In the genomic region with DNA sequence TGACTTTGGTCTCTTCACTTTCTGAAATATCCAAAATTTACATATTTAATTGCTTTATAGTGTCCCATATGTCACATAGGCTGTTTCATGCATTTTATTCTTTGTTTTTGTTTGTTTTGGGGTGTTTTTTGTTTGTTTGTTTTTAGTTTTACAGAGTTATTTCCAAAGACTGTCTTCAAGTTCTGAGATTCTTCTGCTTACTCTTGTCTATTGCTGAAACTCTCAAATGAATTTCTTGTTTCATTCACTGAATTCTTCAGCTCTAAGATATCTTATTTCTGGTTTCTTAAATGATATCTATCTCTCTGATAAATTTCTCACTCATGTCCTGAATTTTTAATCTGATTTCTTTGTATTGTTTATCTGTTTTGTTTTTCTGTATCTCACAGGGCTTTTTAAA, we compare ENCODE assay signal across 21 cellular contexts.
DNase-seq lines count a peak whose midpoint lies in the region; ATAC-seq, FAIRE-seq and TF ChIP-seq lines count a peak whose summit lies in the region.
"Had no signal": no experiment of that assay in that cellular context is flagged by ENCODE, and none has a peak within 500 bp of the region (broad histone marks: within the 10 kb centered on the region; RNA-seq: fewer than 3 reads in every experiment).

No MANE protein-coding gene starts in this region.

- H2BK15ac ChIP-seq in mesenchymal stem cell (ENCODE audit: low read depth, poor library complexity, severe bottlenecking), result no peak overlapping the region

- H2AK5ac ChIP-seq in mesenchymal stem cell (ENCODE audit: low read length, severe bottlenecking), result no peak overlapping the region

- intact Hi-C loops in HepG2 (cut with micrococcal nuclease; ENCODE audit: unreplicated experiment), result no loop called here
- intact Hi-C loops in right lobe of liver (cut with DNase I), result no loop called here

- H3F3A ChIP-seq in MM.1S (ENCODE audit: insufficient read depth, low read length), result no peaks in the 10 kb centered on the region; the same call in 1 of the 2 replicates

- TF ChIP-seq CTCF in HepG2 (CRISPR knock-in tag; IDR thresholded peaks at IDR 0.05) (no peak), right lobe of liver (IDR thresholded peaks at IDR 0.05) (no peak), MM.1S (IDR thresholded peaks at IDR 0.05; ENCODE audit: low read length) (no peak)

- no peaks in the 10 kb centered on the region for H4K20me1 ChIP-seq in HepG2 (ENCODE audit: insufficient read depth, low read length)
- H4K20me1 ChIP-seq in Karpas-422 (ENCODE audit: insufficient read depth, low read depth, low read length), result no peaks in the 10 kb centered on the region
- H4K20me1 ChIP-seq in MM.1S (ENCODE audit: insufficient read depth, low read length), result no peaks in the 10 kb centered on the region

- H3K79me2 ChIP-seq in HepG2 (ENCODE audit: insufficient read depth, low read length) (no peaks in the 10 kb centered on the region), Karpas-422 (ENCODE audit: low read length) (no peaks in the 10 kb centered on the region), MM.1S (ENCODE audit: low read length) (no peaks in the 10 kb centered on the region)

- H3K36me3 ChIP-seq in HepG2 (replicated peaks in 1 of 2; ENCODE audit: control insufficient read depth in 1 of 2, insufficient read depth in 2 of 2, low read length in 2 of 2), result no peaks in the 10 kb centered on the region
- no peaks in the 10 kb centered on the region for H3K36me3 ChIP-seq in right lobe of liver
- H3K36me3 ChIP-seq in Karpas-422 (ENCODE audit: insufficient read depth, low read length), result no peaks in the 10 kb centered on the region
- H3K36me3 ChIP-seq in mesenchymal stem cell (ENCODE audit: control insufficient read depth in 1 of 2, insufficient read depth in 2 of 2, low read depth in 1 of 2, low read length in 2 of 2), result peaks cover 0 to 6% of the 10 kb centered on the region in 2 experiments
- H3K36me3 ChIP-seq in MM.1S (replicated peaks; ENCODE audit: insufficient read depth, low read length), result no peaks in the 10 kb centered on the region
- H3K36me3 ChIP-seq: BE2C had no signal

- H3K9me3 ChIP-seq in HepG2 (ENCODE audit: low read length) (peaks cover 31% of the 10 kb centered on the region), right lobe of liver (peaks cover 0 to 5% (median 0%) of the 10 kb centered on the region in 4 donors), Karpas-422 (ENCODE audit: low read length) (peaks cover 25% of the 10 kb centered on the region), mesenchymal stem cell (ENCODE audit: control insufficient read depth, low read length) (peaks cover 34% of the 10 kb centered on the region), MM.1S (replicated peaks; ENCODE audit: insufficient read depth, low read length) (no peaks in the 10 kb centered on the region)
- H3K9me3 ChIP-seq: BE2C had no signal

- TF ChIP-seq RAD21 in HepG2 (CRISPR knock-in tag; IDR thresholded peaks at IDR 0.05), result no peak

- DNase-seq in HepG2 (ENCODE audit: low spot score) (no peak), right lobe of liver (no peak), Karpas-422 (peak; percentile 58), amniotic epithelial cell (ENCODE audit: low read depth) (peak; percentile 28), mesenchymal stem cell (no peak), NCI-H146 treated with DMSO at 0.1 percent for 48 hours (lab: John Stamatoyannopoulos, UW; ENCODE audit: unreplicated experiment) (no peak), MM.1S (no peak)
- DNase-seq: ACHN; BE2C; C1 segment of cervical spinal cord; CD4-positive, CD25-positive, alpha-beta regulatory T cell; CD8-positive, alpha-beta memory T cell; COR-L47; DMS153; DMS79; GDM1; GOT3; H7 had no signal

- no peak overlapping the region for H2BK12ac ChIP-seq in mesenchymal stem cell (ENCODE audit: low read length in 2 of 2)

- no peak overlapping the region for H3K18ac ChIP-seq in mesenchymal stem cell (ENCODE audit: low read depth in 1 of 2, low read length in 2 of 2)

- CTCF ChIA-PET in HepG2 (lab: Yijun Ruan, JAX; ENCODE audit: low intra/inter-chr PET ratio, low total read pairs), result no interaction called here

- no peak for TF ChIP-seq POLR2A in HepG2 (IDR thresholded peaks at IDR 0.05; ENCODE audit: insufficient read depth in 1 of 2, low read depth in 2 of 2, low read length in 2 of 2)
- no peak for TF ChIP-seq POLR2A in right lobe of liver (IDR thresholded peaks at IDR 0.05)

- no peak overlapping the region for H4K8ac ChIP-seq in mesenchymal stem cell (ENCODE audit: low read length)

- POLR2A ChIA-PET in HepG2 (lab: Yijun Ruan, JAX), result no interaction called here

- BruUV-seq in HepG2 (replicated peaks; lab: Mats Ljungman, UMichigan), result no TSS peak

- no peak overlapping the region for H3K9ac ChIP-seq in HepG2 (ENCODE audit: insufficient read depth, low read depth, low read length)
- H3K9ac ChIP-seq in Karpas-422 (ENCODE audit: low read length), result no peak overlapping the region
- no peak overlapping the region for H3K9ac ChIP-seq in mesenchymal stem cell (ENCODE audit: low read length)
- no peak overlapping the region for H3K9ac ChIP-seq in MM.1S (ENCODE audit: low read length)

- H2AFZ ChIP-seq in HepG2 (ENCODE audit: low read length), result no peak overlapping the region
- H2AFZ ChIP-seq in Karpas-422 (ENCODE audit: low read length), result no peak overlapping the region
- no peak overlapping the region for H2AFZ ChIP-seq in mesenchymal stem cell (ENCODE audit: low read depth, low read length)
- H2AFZ ChIP-seq in MM.1S (ENCODE audit: low read length), result no peak overlapping the region

- H3K4me3 ChIP-seq in HepG2 (replicated peaks in 1 of 3; ENCODE audit: insufficient read depth in 1 of 3, low read depth in 2 of 3, low read length in 3 of 3), result no peak overlapping the region
- H3K4me3 ChIP-seq in right lobe of liver, result no peak overlapping the region
- no peak overlapping the region for H3K4me3 ChIP-seq in Karpas-422 (ENCODE audit: low read length)
- H3K4me3 ChIP-seq in mesenchymal stem cell (ENCODE audit: insufficient read depth in 1 of 2, low read depth in 1 of 2, low read length in 2 of 2), result no peak overlapping the region
- no peak overlapping the region for H3K4me3 ChIP-seq in MM.1S (ENCODE audit: low read length)

- in situ Hi-C loops in HepG2 (cut with HindIII; ENCODE audit: extremely low pct_ligation_motif_present, low pct_unique_long_range_greater_than_20kb), result no loop called here

- H3K9me2 ChIP-seq in Karpas-422 (replicated peaks; ENCODE audit: insufficient read depth, low read length) (no peaks in the 10 kb centered on the region), MM.1S (replicated peaks; ENCODE audit: insufficient read depth, low read length) (no peaks in the 10 kb centered on the region)

- H3K4me2 ChIP-seq in HepG2 (ENCODE audit: low read depth, low read length), result no peak overlapping the region
- no peak overlapping the region for H3K4me2 ChIP-seq in Karpas-422 (ENCODE audit: low read depth, low read length, poor library complexity, severe bottlenecking)
- no peak overlapping the region for H3K4me2 ChIP-seq in mesenchymal stem cell (ENCODE audit: low read length, poor library complexity, severe bottlenecking)
- H3K4me2 ChIP-seq in MM.1S (ENCODE audit: low read depth, low read length), result no peak overlapping the region

- H3K79me1 ChIP-seq in mesenchymal stem cell (replicated peaks; ENCODE audit: low read length, poor library complexity, severe bottlenecking), result no peaks in the 10 kb centered on the region

- no peak for ATAC-seq in HepG2
- ATAC-seq in right lobe of liver, result no peak

- no peak overlapping the region for H2BK120ac ChIP-seq in mesenchymal stem cell (ENCODE audit: low read depth, low read length)

- no peak overlapping the region for H2BK5ac ChIP-seq in mesenchymal stem cell (ENCODE audit: low read depth, low read length, poor library complexity, severe bottlenecking)

- no peak for TF ChIP-seq EP300 in HepG2 (IDR thresholded peaks at IDR 0.05; ENCODE audit: low read depth in 2 of 2, low read length in 2 of 2)
- TF ChIP-seq EP300 in HepG2 (CRISPR knock-in tag; IDR thresholded peaks at IDR 0.05; ENCODE audit: borderline replicate concordance), result no peak

- no peak overlapping the region for H3K4ac ChIP-seq in mesenchymal stem cell (ENCODE audit: low read depth in 1 of 2, low read length in 2 of 2)

- no peak overlapping the region for H4K91ac ChIP-seq in mesenchymal stem cell (ENCODE audit: low read length)

- no peak overlapping the region for H3K14ac ChIP-seq in mesenchymal stem cell (ENCODE audit: low read length in 2 of 2)

- no peak overlapping the region for H3K23ac ChIP-seq in mesenchymal stem cell (ENCODE audit: low read length in 2 of 2)

- FAIRE-seq in HepG2 (lab: Jason Lieb, UNC), result no peak
- FAIRE-seq: A204.1, GM12892, GM18507 had no signal

- no peaks in the 10 kb centered on the region; a peak in 1 of 5 replicates for H3K27me3 ChIP-seq in HepG2 (ENCODE audit: control insufficient read depth in 1 of 2, insufficient read depth in 2 of 2, low read length in 2 of 2)
- no peaks in the 10 kb centered on the region for H3K27me3 ChIP-seq in right lobe of liver
- no peaks in the 10 kb centered on the region for H3K27me3 ChIP-seq in Karpas-422 (ENCODE audit: low read length)
- H3K27me3 ChIP-seq in mesenchymal stem cell (ENCODE audit: control insufficient read depth in 1 of 2, insufficient read depth in 1 of 2, low read length in 2 of 2), result no peaks in the 10 kb centered on the region
- H3K27me3 ChIP-seq in MM.1S (replicated peaks; ENCODE audit: insufficient read depth, low read length), result no peaks in the 10 kb centered on the region
- H3K27me3 ChIP-seq: BE2C had no signal

- no peaks in the 10 kb centered on the region for H3K4me1 ChIP-seq in HepG2 (ENCODE audit: insufficient read depth, low read length)
- no peaks in the 10 kb centered on the region for H3K4me1 ChIP-seq in right lobe of liver
- no peaks in the 10 kb centered on the region for H3K4me1 ChIP-seq in Karpas-422 (ENCODE audit: low read length)
- no peaks in the 10 kb centered on the region for H3K4me1 ChIP-seq in mesenchymal stem cell (ENCODE audit: control insufficient read depth, insufficient read depth, low read depth, low read length)
- H3K4me1 ChIP-seq in MM.1S (ENCODE audit: low read length), result no peaks in the 10 kb centered on the region; the same call in 1 of the 2 replicates
- H3K4me1 ChIP-seq: BE2C had no signal

- H3K27ac ChIP-seq in HepG2 (ENCODE audit: extremely low read length, insufficient read depth, low read length) (no peak overlapping the region), right lobe of liver (no peak overlapping the region), Karpas-422 (ENCODE audit: low read length) (no peak overlapping the region), mesenchymal stem cell (ENCODE audit: low read length, poor library complexity, severe bottlenecking) (no peak overlapping the region), MM.1S (ENCODE audit: low read length) (no peak overlapping the region)

TF ChIP-seq in HepG2, 621 proteins besides CTCF, POLR2A, EP300 and RAD21:
- TF ChIP-seq PCBP2 (optimal IDR thresholded peaks at IDR 0.05; ENCODE audit: low read depth, low read length, poor library complexity, severe bottlenecking), result no peak
- TF ChIP-seq ZNF674 (CRISPR knock-in tag; IDR thresholded peaks at IDR 0.05; ENCODE audit: low read depth), result no peak
- no peak for TF ChIP-seq NRL (CRISPR knock-in tag; IDR thresholded peaks at IDR 0.05; ENCODE audit: borderline replicate concordance)
- peak; percentile 84 for TF ChIP-seq ZNF160 (CRISPR knock-in tag; IDR thresholded peaks at IDR 0.05)
- TF ChIP-seq DR1 (CRISPR knock-in tag; IDR thresholded peaks at IDR 0.05), result no peak

Comparison
In these comparisons a context has a peak if more than half of its experiments do, and no peak if none do; other contexts are left out.
1. DNase-seq: peak in Karpas-422 (single experiment) and amniotic epithelial cell (single experiment); none in HepG2 (single experiment), right lobe of liver (0 of 3), mesenchymal stem cell (single experiment), NCI-H146 treated with DMSO at 0.1 percent for 48 hours (single experiment) and MM.1S (single experiment).